In genomic region chr7:36313607-36314006, GRCh38 we compare ENCODE assay signal across 28 cellular contexts.
"Had no signal": no experiment of that assay in that cellular context is flagged by ENCODE, and none has a peak within 500 bp of the region (broad histone marks: within the 10 kb centered on the region; RNA-seq: fewer than 3 reads in every experiment).

No MANE protein-coding gene starts in this region.

- H3K36me3 ChIP-seq: ascending aorta, cardiac muscle cell, Peyer's patch, SJSA1 had no signal

- H3K27ac ChIP-seq: ascending aorta, cardiac muscle cell, Peyer's patch, SJSA1, VCaP had no signal

- H3K9me3 ChIP-seq: ascending aorta, Peyer's patch, SJSA1, SK-N-SH had no signal

- H3K4me1 ChIP-seq: ascending aorta had no signal

- DNase-seq: activated B cell treated with CpG ODN at 0.5 μM for 24 hours; activated CD4-positive, alpha-beta memory T cell treated with anti-CD3 and anti-CD28 coated beads for 36 hours; activated CD4-positive, alpha-beta T cell treated with anti-CD3 and anti-CD28 coated beads for 4 hours; activated CD4-positive, alpha-beta T cell treated with anti-CD3 and anti-CD28 coated beads, Interleukin-2, amount 50 U/mL, for 1 hour; activated CD4-positive, CD25-positive, alpha-beta regulatory T cell treated with anti-CD3 and anti-CD28 coated beads, Interleukin-2, amount 50 U/mL, for 72 hours; activated gamma-delta T cell treated with Interleukin-2 at 50 U/mL for 16 hours; activated naive CD4-positive, alpha-beta T cell treated with anti-CD3 and anti-CD28 coated beads for 36 hours; activated naive CD8-positive, alpha-beta T cell treated with anti-CD3 and anti-CD28 coated beads for 36 hours; activated T-cell treated with anti-CD3 and anti-CD28 coated beads, Interleukin-2, amount 50 U/mL, for 1 hour; activated T-cell treated with anti-CD3 and anti-CD28 coated beads, Interleukin-2, amount 50 U/mL, for 72 hours; amniotic stem cell; Kasumi-1; KG1; NCI-H1092 treated with DMSO at 0.1 percent for 48 hours; NCI-H1417; NCI-H187 treated with DMSO at 0.1 percent for 48 hours; NCI-H2081 treated with DMSO at 0.1 percent for 48 hours; NCI-H226; NCI-H446 treated with DMSO at 0.1 percent for 48 hours; NCI-H524 treated with DMSO at 0.1 percent for 48 hours; Peyer's patch; RPMI8226; SHP77 treated with DMSO at 0.1 percent for 48 hours; SK-N-SH had no signal

- H3K27me3 ChIP-seq: ascending aorta, cardiac muscle cell, Peyer's patch, SJSA1 had no signal

- H3K4me3 ChIP-seq: ascending aorta, cardiac muscle cell, Peyer's patch, SJSA1 had no signal
